ENCODE assay signal across 1 cellular context in genomic region chr3:186534113-186534669, GRCh38.
TF ChIP-seq lines count a peak whose summit lies in the region.

No MANE protein-coding gene starts in this region.

TF ChIP-seq in GM23338, 12 proteins besides CTCF, POLR2A, EP300 and RAD21 (continued from another document):
- TF ChIP-seq, protein P1, sequence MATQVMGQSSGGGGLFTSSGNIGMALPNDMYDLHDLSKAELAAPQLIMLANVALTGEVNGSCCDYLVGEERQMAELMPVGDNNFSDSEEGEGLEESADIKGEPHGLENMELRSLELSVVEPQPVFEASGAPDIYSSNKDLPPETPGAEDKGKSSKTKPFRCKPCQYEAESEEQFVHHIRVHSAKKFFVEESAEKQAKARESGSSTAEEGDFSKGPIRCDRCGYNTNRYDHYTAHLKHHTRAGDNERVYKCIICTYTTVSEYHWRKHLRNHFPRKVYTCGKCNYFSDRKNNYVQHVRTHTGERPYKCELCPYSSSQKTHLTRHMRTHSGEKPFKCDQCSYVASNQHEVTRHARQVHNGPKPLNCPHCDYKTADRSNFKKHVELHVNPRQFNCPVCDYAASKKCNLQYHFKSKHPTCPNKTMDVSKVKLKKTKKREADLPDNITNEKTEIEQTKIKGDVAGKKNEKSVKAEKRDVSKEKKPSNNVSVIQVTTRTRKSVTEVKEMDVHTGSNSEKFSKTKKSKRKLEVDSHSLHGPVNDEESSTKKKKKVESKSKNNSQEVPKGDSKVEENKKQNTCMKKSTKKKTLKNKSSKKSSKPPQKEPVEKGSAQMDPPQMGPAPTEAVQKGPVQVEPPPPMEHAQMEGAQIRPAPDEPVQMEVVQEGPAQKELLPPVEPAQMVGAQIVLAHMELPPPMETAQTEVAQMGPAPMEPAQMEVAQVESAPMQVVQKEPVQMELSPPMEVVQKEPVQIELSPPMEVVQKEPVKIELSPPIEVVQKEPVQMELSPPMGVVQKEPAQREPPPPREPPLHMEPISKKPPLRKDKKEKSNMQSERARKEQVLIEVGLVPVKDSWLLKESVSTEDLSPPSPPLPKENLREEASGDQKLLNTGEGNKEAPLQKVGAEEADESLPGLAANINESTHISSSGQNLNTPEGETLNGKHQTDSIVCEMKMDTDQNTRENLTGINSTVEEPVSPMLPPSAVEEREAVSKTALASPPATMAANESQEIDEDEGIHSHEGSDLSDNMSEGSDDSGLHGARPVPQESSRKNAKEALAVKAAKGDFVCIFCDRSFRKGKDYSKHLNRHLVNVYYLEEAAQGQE (IDR thresholded peaks at IDR 0.05; ENCODE audit: unreplicated experiment), result no peak
- no peak for TF ChIP-seq POLR2AphosphoS5 (IDR thresholded peaks at IDR 0.05; ENCODE audit: low read depth)
- TF ChIP-seq ZNF114 (CRISPR knock-in tag; IDR thresholded peaks at IDR 0.05), result no peak
- TF ChIP-seq EZH2phosphoT487 (IDR thresholded peaks at IDR 0.05; ENCODE audit: unreplicated experiment), result no peak
- TF ChIP-seq EZH2 (IDR thresholded peaks at IDR 0.05; ENCODE audit: low read depth, unreplicated experiment), result no peak
- no peak for TF ChIP-seq STAT1 (IDR thresholded peaks at IDR 0.05; ENCODE audit: unreplicated experiment)
- TF ChIP-seq ZNF331 (CRISPR knock-in tag; IDR thresholded peaks at IDR 0.05; ENCODE audit: low read depth), result no peak
- TF ChIP-seq CREB1 (CRISPR knock-in tag; IDR thresholded peaks at IDR 0.05; ENCODE audit: low read depth), result no peak
- no peak for TF ChIP-seq NANOG (IDR thresholded peaks at IDR 0.05; ENCODE audit: borderline replicate concordance)
